9 cellular contexts compared by ENCODE assay signal in genomic region chr17:4939554-4939803, GRCh38. TPM values are rescaled to one million over a fixed set of nuclear protein-coding genes. Genes with fewer than 3 reads are reported as not detected.
DNase-seq lines count a peak whose midpoint lies in the region; ATAC-seq, FAIRE-seq and TF ChIP-seq lines count a peak whose summit lies in the region.
"Had no signal": no experiment of that assay in that cellular context is flagged by ENCODE, and none has a peak within 500 bp of the region (broad histone marks: within the 10 kb centered on the region; RNA-seq: fewer than 3 reads in every experiment).

No MANE protein-coding gene starts in this region.

- H3K9ac ChIP-seq in OCI-LY3 (ENCODE audit: low read length) (peak overlapping the region; percentile 97), neuronal stem cell (ENCODE audit: low read depth, low read length, poor library complexity) (peak overlapping the region; percentile 94)

- FAIRE-seq in D721Med (lab: Jason Lieb, UNC), result no peak

- peak overlapping the region; percentile 87 for H3K23ac ChIP-seq in neuronal stem cell (ENCODE audit: low read depth, low read length, poor library complexity)

- H3K79me1 ChIP-seq in neuronal stem cell (ENCODE audit: low read depth, low read length), result peaks cover 19% of the 10 kb centered on the region

- H3K4me1 Mint-ChIP-seq in endothelial cell (ENCODE audit: unreplicated experiment), result peaks cover 24% of the 10 kb centered on the region

- H3K4ac ChIP-seq in neuronal stem cell (ENCODE audit: low read length), result peak overlapping the region; percentile 53

- DNase-seq in AG04450 (ENCODE audit: low read depth, low spot score) (no peak), endothelial cell (ENCODE audit: low spot score) (peak; percentile 37), neuronal stem cell (ENCODE audit: low spot score) (no peak), NCI-H1417 treated with DMSO at 0.1 percent for 48 hours (lab: John Stamatoyannopoulos, UW) (no peak), D721Med (ENCODE audit: insufficient read length, low spot score) (no peak)

- no peaks in the 10 kb centered on the region; the same call in 1 of the 2 replicates for H3K9me3 ChIP-seq in AG04450 (ENCODE audit: control insufficient read depth, insufficient read depth, low read length)
- H3K9me3 ChIP-seq in OCI-LY3 (ENCODE audit: insufficient read depth, low read length), result no peaks in the 10 kb centered on the region
- H3K9me3 ChIP-seq in neuronal stem cell (replicated peaks in 1 of 2; ENCODE audit: control insufficient read depth in 2 of 2, insufficient read depth in 1 of 2, low read depth in 1 of 2, low read length in 2 of 2), result no peaks in the 10 kb centered on the region

- peak overlapping the region; percentile 99 for H3K4me2 ChIP-seq in OCI-LY3 (ENCODE audit: low read length)
- H3K4me2 ChIP-seq in neuronal stem cell (ENCODE audit: insufficient read depth, low read length, poor library complexity, severe bottlenecking), result peak overlapping the region; percentile 95

- H3K4me3 ChIP-seq in AG04450 (ENCODE audit: low read depth, low read length) (peak overlapping the region; percentile 92), OCI-LY3 (ENCODE audit: low read length) (peak overlapping the region; percentile 98), neuronal stem cell (ENCODE audit: low read length in 2 of 2) (peak overlapping the region; percentile 93 to 95)

- H3K9me3 Mint-ChIP-seq in endothelial cell (ENCODE audit: unreplicated experiment), result no peaks in the 10 kb centered on the region

- H3K18ac ChIP-seq in neuronal stem cell (ENCODE audit: low read length), result peak overlapping the region; percentile 95

- H3K4me3 Mint-ChIP-seq in endothelial cell (ENCODE audit: unreplicated experiment), result peak overlapping the region; percentile 97

- H2BK5ac ChIP-seq in neuronal stem cell (ENCODE audit: low read length), result peak overlapping the region; percentile 8

- H3K27me3 Mint-ChIP-seq in endothelial cell (ENCODE audit: unreplicated experiment), result peaks cover 19% of the 10 kb centered on the region

- peak; percentile 2 for ATAC-seq in GM21360 (IDR thresholded peaks at IDR 0.05; ENCODE audit: unreplicated experiment)
- no peak for ATAC-seq in GM19035 (IDR thresholded peaks at IDR 0.05; ENCODE audit: unreplicated experiment)

- peaks cover 23% of the 10 kb centered on the region for H3K4me1 ChIP-seq in OCI-LY3 (ENCODE audit: low read length)
- H3K4me1 ChIP-seq in neuronal stem cell (ENCODE audit: control insufficient read depth in 2 of 2, insufficient read depth in 1 of 2, low read depth in 1 of 2, low read length in 2 of 2), result peaks cover 9 to 12% of the 10 kb centered on the region in 2 donors

- peaks cover 18% of the 10 kb centered on the region for H3K36me3 Mint-ChIP-seq in endothelial cell (ENCODE audit: low read depth, unreplicated experiment)

- H3K14ac ChIP-seq in neuronal stem cell (ENCODE audit: low read length), result peak overlapping the region; percentile 42

- H3K27me3 ChIP-seq in AG04450 (ENCODE audit: control insufficient read depth, insufficient read depth, low read length) (no peaks in the 10 kb centered on the region), OCI-LY3 (ENCODE audit: low read depth, low read length) (no peaks in the 10 kb centered on the region), neuronal stem cell (ENCODE audit: control insufficient read depth in 3 of 3, insufficient read depth in 3 of 3, low read depth in 1 of 3, low read length in 3 of 3) (no peaks in the 10 kb centered on the region)

- H3K27ac ChIP-seq in AG04450 (ENCODE audit: low read depth, low read length) (peak overlapping the region; percentile 67), OCI-LY3 (ENCODE audit: low read length) (peak overlapping the region; percentile 90), neuronal stem cell (replicated peaks; ENCODE audit: low read length) (peak overlapping the region; percentile 95)

- no peak overlapping the region for H2AFZ ChIP-seq in OCI-LY3 (ENCODE audit: low read depth, low read length)
- H2AFZ ChIP-seq in neuronal stem cell (ENCODE audit: low read length), result peak overlapping the region; percentile 90

- peak overlapping the region; percentile 58 for H2AK5ac ChIP-seq in neuronal stem cell (ENCODE audit: low read depth, low read length)

- WGBS in neuronal stem cell (ENCODE audit: extremely low coverage in 2 of 2, insufficient read length in 2 of 2, insufficient replicate concordance in 1 of 2), 2 donors, result no CpG with 5 or more reads among the region's 16 CpGs

- H4K8ac ChIP-seq in neuronal stem cell (ENCODE audit: low read depth, low read length), result no peak overlapping the region

- H4K91ac ChIP-seq in neuronal stem cell (ENCODE audit: low read depth, low read length, poor library complexity), result no peak overlapping the region

- H2BK15ac ChIP-seq in neuronal stem cell (ENCODE audit: low read length), result peak overlapping the region; percentile 89

- H3K36me3 ChIP-seq in OCI-LY3 (replicated peaks; ENCODE audit: low read depth, low read length) (peaks cover 32% of the 10 kb centered on the region), neuronal stem cell (replicated peaks in 1 of 2; ENCODE audit: control insufficient read depth in 2 of 2, insufficient read depth in 2 of 2, low read length in 2 of 2) (peaks cover 39 to 63% of the 10 kb centered on the region in 2 donors)

- peaks cover 58% of the 10 kb centered on the region for H3K79me2 ChIP-seq in OCI-LY3 (ENCODE audit: low read length)

- H4K20me1 ChIP-seq in OCI-LY3 (ENCODE audit: insufficient read depth, low read length), result peaks cover 8% of the 10 kb centered on the region

- H2BK120ac ChIP-seq in neuronal stem cell (ENCODE audit: low read depth, low read length), result peak overlapping the region; percentile 65

- POLR2A ChIA-PET in AG04450 (lab: Yijun Ruan, JAX), result interaction anchor here (1.0 to 2.4 kb wide), 11 partner anchors 9 to 143 kb away, joined by 3 to 55 read pairs (median 6); partner anchors contain the start of genes ENO3, INCA1, KIF1C and PFN1

- CTCF ChIA-PET in AG04450 (lab: Charles Lee), result interaction anchor here (0.6 to 2.8 kb wide), 5 partner anchors 16 to 315 kb away, joined by 3 to 25 read pairs (median 5); partner anchors contain the start of gene CAMTA2

- no peak for TF ChIP-seq CTCF in AG04450 (IDR thresholded peaks at IDR 0.05; ENCODE audit: low read depth, low read length)
- no peak for TF ChIP-seq CTCF in OCI-LY3 (IDR thresholded peaks at IDR 0.05; ENCODE audit: low read depth, low read length)
- no peak for TF ChIP-seq CTCF in endothelial cell (IDR thresholded peaks at IDR 0.05; ENCODE audit: unreplicated experiment)
- no peak for TF ChIP-seq CTCF in D721Med (IDR thresholded peaks at IDR 0.05; ENCODE audit: insufficient read depth, missing control alignments)

- no peak overlapping the region for H2BK12ac ChIP-seq in neuronal stem cell (ENCODE audit: low read length)

- peak overlapping the region; percentile 90 for H3K27ac Mint-ChIP-seq in endothelial cell (ENCODE audit: unreplicated experiment)

RNA-seq across cellular contexts. Expression of gene SLC25A11, which starts 0.4 kb away (rescaled TPM):
- polyA plus RNA-seq in AG04450 (2011; rRNA removed), result 44.7 and 50.0 TPM in 2 replicates
- polyA minus RNA-seq in AG04450 (2011; rRNA and poly(A)+ RNA removed), result 33.0 and 50.2 TPM in 2 replicates
- 47.5 TPM for total RNA-seq in endothelial cell (ENCODE audit: unreplicated experiment)
- 44.7 TPM for polyA plus RNA-seq in neuronal stem cell (2013, experiment 1 of 2)
- 44.0 TPM for polyA plus RNA-seq in neuronal stem cell (2013, experiment 2 of 2)

RNA-seq across cellular contexts. Expression of gene RNF167, which starts 0.6 kb away (rescaled TPM):
- polyA plus RNA-seq in AG04450 (2011; rRNA removed), result 63.1 and 64.3 TPM in 2 replicates
- polyA minus RNA-seq in AG04450 (2011; rRNA and poly(A)+ RNA removed), result 59.1 and 74.8 TPM in 2 replicates
- 92.3 TPM for total RNA-seq in endothelial cell (ENCODE audit: unreplicated experiment)
- polyA plus RNA-seq in neuronal stem cell (2013, experiment 1 of 2), result 110 TPM
- polyA plus RNA-seq in neuronal stem cell (2013, experiment 2 of 2), result 109 TPM

RNA-seq across cellular contexts. Expression of gene GP1BA, which starts 7.4 kb away (rescaled TPM):
- not detected in 2 replicates for polyA plus RNA-seq in AG04450 (2011; rRNA removed)
- not detected in 2 replicates for polyA minus RNA-seq in AG04450 (2011; rRNA and poly(A)+ RNA removed)
- 1.3 TPM for total RNA-seq in endothelial cell (ENCODE audit: unreplicated experiment)
- polyA plus RNA-seq in neuronal stem cell (2013, experiment 1 of 2), result not detected
- polyA plus RNA-seq in neuronal stem cell (2013, experiment 2 of 2), result not detected
- total RNA-seq: myocyte had no signal

RNA-seq across cellular contexts. Expression of gene PFN1, which starts 8.9 kb away (rescaled TPM):
- 1,141 and 1,329 TPM in 2 replicates for polyA plus RNA-seq in AG04450 (2011; rRNA removed)
- 784 and 887 TPM in 2 replicates for polyA minus RNA-seq in AG04450 (2011; rRNA and poly(A)+ RNA removed)
- total RNA-seq in endothelial cell (ENCODE audit: unreplicated experiment), result 874 TPM
- polyA plus RNA-seq in neuronal stem cell (2013, experiment 1 of 2), result 682 TPM
- polyA plus RNA-seq in neuronal stem cell (2013, experiment 2 of 2), result 671 TPM

RNA-seq across cellular contexts. Expression of gene ENO3, which starts 11.4 kb away (rescaled TPM):
- polyA plus RNA-seq in AG04450 (2011; rRNA removed), result 2.3 and 3.2 TPM in 2 replicates
- 2.1 and 2.6 TPM in 2 replicates for polyA minus RNA-seq in AG04450 (2011; rRNA and poly(A)+ RNA removed)
- total RNA-seq in endothelial cell (ENCODE audit: unreplicated experiment), result 7.3 TPM
- 51.7 TPM for polyA plus RNA-seq in neuronal stem cell (2013, experiment 1 of 2)
- polyA plus RNA-seq in neuronal stem cell (2013, experiment 2 of 2), result 48.7 TPM
